ENCODE assay signal across 9 cellular contexts in the genomic region with DNA sequence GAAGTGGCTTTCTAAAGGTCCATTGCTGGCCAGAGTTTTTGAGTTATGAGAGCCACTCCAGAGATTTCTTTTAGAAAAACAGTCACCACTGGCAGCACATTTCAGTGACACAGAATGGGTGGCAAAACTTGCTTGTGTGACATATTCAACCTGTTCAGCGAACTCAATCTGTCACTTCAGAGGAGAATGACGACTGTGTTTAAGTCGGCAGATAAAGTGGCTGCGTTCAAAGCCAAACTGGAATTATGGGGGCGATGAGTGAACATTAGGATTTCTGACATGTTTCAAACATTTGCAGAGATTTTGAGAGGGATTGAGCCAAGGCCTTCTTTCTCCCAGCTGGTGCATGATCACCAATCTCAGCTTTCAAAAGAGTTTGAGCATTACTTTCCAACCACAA.
"Had no signal": no experiment of that assay in that cellular context is flagged by ENCODE, and none has a peak within 500 bp of the region (broad histone marks: within the 10 kb centered on the region; RNA-seq: fewer than 3 reads in every experiment).

No MANE protein-coding gene starts in this region.

- FAIRE-seq: HepG2 had no signal

- ATAC-seq: GM23338, HCT116, HepG2 had no signal

- H3K27ac ChIP-seq: HL-60 had no signal

- H3K9me3 Mint-ChIP-seq: GM23338, HFFc6 had no signal

- H3K4me3 ChIP-seq: GM23338, HAP-1 had no signal

- H3K9me3 ChIP-seq: HAP-1 had no signal

- H3K4me3 Mint-ChIP-seq: GM23338, HFFc6, IgD-negative memory B cell had no signal

- H3K27me3 Mint-ChIP-seq: IgD-negative memory B cell had no signal

- H3K4me2 ChIP-seq: GM23338 had no signal

- H3K36me3 ChIP-seq: HAP-1 had no signal

- DNase-seq: H7, HFFc6, KBM-7 had no signal

- H2AFZ ChIP-seq: GM23338 had no signal

- H3K27ac Mint-ChIP-seq: GM23338, HFFc6, IgD-negative memory B cell had no signal
